Comparison of ENCODE assay signal across 13 cellular contexts in genomic region chr14:28767239-28767850, GRCh38. TPM values are rescaled to one million over a fixed set of nuclear protein-coding genes. Genes with fewer than 3 reads are reported as not detected.
DNase-seq lines count a peak whose midpoint lies in the region; ATAC-seq and TF ChIP-seq lines count a peak whose summit lies in the region.
"Had no signal": no experiment of that assay in that cellular context is flagged by ENCODE, and none has a peak within 500 bp of the region (broad histone marks: within the 10 kb centered on the region; RNA-seq: fewer than 3 reads in every experiment).

No MANE protein-coding gene starts in this region.

- H3K4me3 ChIP-seq in iPS-18a (ENCODE audit: low read length) (peak overlapping the region; percentile 42), tibial artery (peak overlapping the region; percentile 34 to 45)

- H3K36me3 ChIP-seq in iPS-18a (ENCODE audit: control insufficient read depth, low read depth, low read length): no peaks in the 10 kb centered on the region
- H3K36me3 ChIP-seq in tibial artery: no peaks in the 10 kb centered on the region

- H3K4me3 Mint-ChIP-seq in activated naive CD8-positive, alpha-beta T cell: peak overlapping the region; percentile 51
- H3K4me3 Mint-ChIP-seq in activated naive CD8-positive, alpha-beta T cell treated with anti-CD3 and anti-CD28 coated beads for 36 hours: no peak overlapping the region
- peak overlapping the region; percentile 53 for H3K4me3 Mint-ChIP-seq in T-helper 17 cell

- intact Hi-C loops in tibial artery (cut with DNase I; ENCODE audit: low total_unique reads): no loop called here

- H3K4me1 Mint-ChIP-seq in activated naive CD8-positive, alpha-beta T cell (ENCODE audit: low read depth): peaks cover 14% of the 10 kb centered on the region
- H3K4me1 Mint-ChIP-seq in activated naive CD8-positive, alpha-beta T cell treated with anti-CD3 and anti-CD28 coated beads for 36 hours: peaks cover 9% of the 10 kb centered on the region
- peaks cover 5% of the 10 kb centered on the region for H3K4me1 Mint-ChIP-seq in T-helper 17 cell

- no peak overlapping the region for H3K27ac ChIP-seq in iPS-18a (ENCODE audit: low read length)
- H3K27ac ChIP-seq in tibial artery: no peak overlapping the region
- H3K27ac ChIP-seq: epithelial cell of prostate had no signal

- TF ChIP-seq POLR2A in erythroblast (IDR thresholded peaks at IDR 0.05; ENCODE audit: low read length): no peak

- H3K36me3 Mint-ChIP-seq in activated naive CD8-positive, alpha-beta T cell: no peaks in the 10 kb centered on the region
- peaks cover 10% of the 10 kb centered on the region for H3K36me3 Mint-ChIP-seq in activated naive CD8-positive, alpha-beta T cell treated with anti-CD3 and anti-CD28 coated beads for 36 hours
- peaks cover 5% of the 10 kb centered on the region for H3K36me3 Mint-ChIP-seq in T-helper 17 cell (ENCODE audit: low read depth)
- H3K36me3 Mint-ChIP-seq: CD4-positive, CD25-positive, alpha-beta regulatory T cell had no signal

- no peaks in the 10 kb centered on the region for H3K9me3 Mint-ChIP-seq in activated naive CD8-positive, alpha-beta T cell (ENCODE audit: low read depth)
- H3K9me3 Mint-ChIP-seq in activated naive CD8-positive, alpha-beta T cell treated with anti-CD3 and anti-CD28 coated beads for 36 hours: peaks cover 12% of the 10 kb centered on the region

- H3K9me3 ChIP-seq in T-helper 17 cell (ENCODE audit: control insufficient read depth, low read length, poor library complexity, severe bottlenecking) (no peaks in the 10 kb centered on the region), iPS-18a (ENCODE audit: control insufficient read depth, low read depth, low read length) (no peaks in the 10 kb centered on the region), tibial artery (peaks cover 0 to 7% (median 5%) of the 10 kb centered on the region in 3 donors)

- no peak for DNase-seq in activated naive CD8-positive, alpha-beta T cell treated with anti-CD3 and anti-CD28 coated beads for 36 hours
- DNase-seq in T-helper 17 cell (no peak), tibial artery (no peak), NCI-H526 (lab: John Stamatoyannopoulos, UW) (no peak), retina (no peak), erythroblast (lab: John Stamatoyannopoulos, UW) (no peak)
- DNase-seq: stimulated activated CD8-positive, alpha-beta memory T cell treated with anti-CD3 and anti-CD28 coated beads, Interleukin-4, amount 100 ng/mL, for 48 hours had no signal

- H3K27ac Mint-ChIP-seq in activated naive CD8-positive, alpha-beta T cell: no peak overlapping the region
- H3K27ac Mint-ChIP-seq in activated naive CD8-positive, alpha-beta T cell treated with anti-CD3 and anti-CD28 coated beads for 36 hours: no peak overlapping the region
- H3K27ac Mint-ChIP-seq in T-helper 17 cell: no peak overlapping the region
- H3K27ac Mint-ChIP-seq: CD4-positive, CD25-positive, alpha-beta regulatory T cell had no signal

- H3K9ac ChIP-seq in iPS-18a (ENCODE audit: low read length): no peak overlapping the region

- H3K27me3 ChIP-seq in iPS-18a (ENCODE audit: control insufficient read depth, insufficient read depth, low read length): peaks cover 89% of the 10 kb centered on the region
- peaks cover 3 to 92% of the 10 kb centered on the region in 2 donors for H3K27me3 ChIP-seq in tibial artery

- no peak for TF ChIP-seq CTCF in tibial artery (IDR thresholded peaks at IDR 0.05)

- H3K27me3 Mint-ChIP-seq in activated naive CD8-positive, alpha-beta T cell: peaks cover 37% of the 10 kb centered on the region
- peaks cover 85% of the 10 kb centered on the region for H3K27me3 Mint-ChIP-seq in activated naive CD8-positive, alpha-beta T cell treated with anti-CD3 and anti-CD28 coated beads for 36 hours
- H3K27me3 Mint-ChIP-seq in T-helper 17 cell: peaks cover 34% of the 10 kb centered on the region

- ATAC-seq in T-helper 17 cell: no peak

- H3K4me1 ChIP-seq in iPS-18a (ENCODE audit: control insufficient read depth, low read depth, low read length) (peaks cover 4% of the 10 kb centered on the region), tibial artery (peaks cover 0 to 25% (median 18%) of the 10 kb centered on the region in 4 donors)

RNA-seq across cellular contexts. Expression of gene FOXG1, which starts 0.8 kb away (rescaled TPM):
- total RNA-seq in activated naive CD8-positive, alpha-beta T cell treated with anti-CD3 and anti-CD28 coated beads for 36 hours: not detected
- not detected for total RNA-seq in T-helper 17 cell
- total RNA-seq: CD4-positive, CD25-positive, alpha-beta regulatory T cell; myocyte; T-helper 2 cell treated with Interferon-gamma antibody and Interleukin-4, amounts not matched to agents 100 ng/mL and 5 ng/mL, for 36 hours had no signal
